ENCODE assay signal across 15 cellular contexts in genomic region chr3:138374573-138375134, GRCh38. TPM values are rescaled to one million over a fixed set of nuclear protein-coding genes. Genes with fewer than 3 reads are reported as not detected.
DNase-seq lines count a peak whose midpoint lies in the region; ATAC-seq and TF ChIP-seq lines count a peak whose summit lies in the region.
"Had no signal": no experiment of that assay in that cellular context is flagged by ENCODE, and none has a peak within 500 bp of the region (broad histone marks: within the 10 kb centered on the region; RNA-seq: fewer than 3 reads in every experiment).

No MANE protein-coding gene starts in this region.

- TF ChIP-seq CTCF in adrenal gland (IDR thresholded peaks at IDR 0.05) (no peak), spleen (IDR thresholded peaks at IDR 0.05 in 8 of 11, conservative IDR thresholded peaks at IDR 0.05 in 3 of 11) (no peak)

- TF ChIP-seq POLR2A in adrenal gland (IDR thresholded peaks at IDR 0.05) (no peak), spleen (IDR thresholded peaks at IDR 0.05) (no peak), erythroblast (IDR thresholded peaks at IDR 0.05; ENCODE audit: low read length) (no peak)

- H3K23ac ChIP-seq in mesenchymal stem cell (ENCODE audit: low read length in 2 of 2), result no peak overlapping the region

- WGBS in adrenal gland, 4 donors, result 29 to 66% (median 54%) methylated on average over 2 of the region's 2 CpGs
- 50% methylated on average over 2 of the region's 2 CpGs for WGBS in mesenchymal stem cell
- 46 to 100% (median 67%) methylated on average over 2 of the region's 2 CpGs for WGBS in spleen, 5 donors

- no peak overlapping the region for H3K4ac ChIP-seq in mesenchymal stem cell (ENCODE audit: low read depth in 1 of 2, low read length in 2 of 2)

- no peak overlapping the region for H2BK5ac ChIP-seq in mesenchymal stem cell (ENCODE audit: low read depth, low read length, poor library complexity, severe bottlenecking)

- H3K9ac ChIP-seq in mesenchymal stem cell (ENCODE audit: low read length), result no peak overlapping the region

- H4K8ac ChIP-seq in mesenchymal stem cell (ENCODE audit: low read length), result no peak overlapping the region

- no peak overlapping the region for H4K91ac ChIP-seq in mesenchymal stem cell (ENCODE audit: low read length)

- H3K27ac ChIP-seq in adrenal gland, result peak overlapping the region; percentile 37 to 65 (median 53)
- H3K27ac ChIP-seq in mesenchymal stem cell (ENCODE audit: low read length, poor library complexity, severe bottlenecking), result no peak overlapping the region
- peak overlapping the region in 5 of 8 donors; percentile 3 to 53 (median 40) for H3K27ac ChIP-seq in spleen

- no peak overlapping the region for H2BK15ac ChIP-seq in mesenchymal stem cell (ENCODE audit: low read depth, poor library complexity, severe bottlenecking)

- H3K14ac ChIP-seq in mesenchymal stem cell (ENCODE audit: low read length in 2 of 2), result no peak overlapping the region

- ATAC-seq in Right ventricle myocardium superior (ENCODE audit: poor library complexity) (peak; percentile 62), HG02642 (IDR thresholded peaks at IDR 0.05; ENCODE audit: poor library complexity, unreplicated experiment) (no peak)

- H2BK12ac ChIP-seq in mesenchymal stem cell (ENCODE audit: low read length in 2 of 2), result no peak overlapping the region

- H3K79me1 ChIP-seq in mesenchymal stem cell (replicated peaks; ENCODE audit: low read length, poor library complexity, severe bottlenecking), result peaks cover 18% of the 10 kb centered on the region

- no peak overlapping the region for H3K4me2 ChIP-seq in mesenchymal stem cell (ENCODE audit: low read length, poor library complexity, severe bottlenecking)

- DNase-seq in adrenal gland (no peak), Right ventricle myocardium superior (no peak), mesenchymal stem cell (peak; percentile 11), spleen (no peak), erythroblast (lab: John Stamatoyannopoulos, UW) (no peak), NCI-H1694 (lab: John Stamatoyannopoulos, UW) (no peak)
- DNase-seq: ACHN; Calu3; CD4-positive, alpha-beta T cell; NCI-H1436; NCI-H345; NCI-H526 treated with DMSO at 0.1 percent for 48 hours had no signal

- H2AK5ac ChIP-seq in mesenchymal stem cell (ENCODE audit: low read length, severe bottlenecking), result no peak overlapping the region

- H3K27me3 ChIP-seq in adrenal gland (no peaks in the 10 kb centered on the region), mesenchymal stem cell (ENCODE audit: control insufficient read depth in 1 of 2, insufficient read depth in 1 of 2, low read length in 2 of 2) (no peaks in the 10 kb centered on the region), spleen (replicated peaks in 1 of 7) (peaks cover 0 to 36% (median 0%) of the 10 kb centered on the region in 7 donors)

- H3K36me3 ChIP-seq in adrenal gland (replicated peaks in 1 of 2) (no peaks in the 10 kb centered on the region), mesenchymal stem cell (ENCODE audit: control insufficient read depth in 1 of 2, insufficient read depth in 2 of 2, low read depth in 1 of 2, low read length in 2 of 2) (peaks cover 16 to 39% of the 10 kb centered on the region in 2 experiments), spleen (no peaks in the 10 kb centered on the region)

- intact Hi-C loops in adrenal gland (cut with DNase I) (no loop called here), Right ventricle myocardium superior (cut with DNase I) (no loop called here), spleen (cut with DNase I; ENCODE audit: low total_unique reads) (no loop called here)

- H3K18ac ChIP-seq in mesenchymal stem cell (ENCODE audit: low read depth in 1 of 2, low read length in 2 of 2), result no peak overlapping the region

- no peak overlapping the region for H2BK120ac ChIP-seq in mesenchymal stem cell (ENCODE audit: low read depth, low read length)

- H3K4me1 ChIP-seq in adrenal gland (replicated peaks in 1 of 2), result peaks cover 17 to 36% of the 10 kb centered on the region in 2 donors
- peaks cover under 1% of the 10 kb centered on the region for H3K4me1 ChIP-seq in mesenchymal stem cell (ENCODE audit: control insufficient read depth, insufficient read depth, low read depth, low read length)
- peaks cover 0 to 18% (median 8%) of the 10 kb centered on the region in 6 donors for H3K4me1 ChIP-seq in spleen

- H3K4me3 ChIP-seq in adrenal gland, result no peak overlapping the region
- H3K4me3 ChIP-seq in mesenchymal stem cell (ENCODE audit: insufficient read depth in 1 of 2, low read depth in 1 of 2, low read length in 2 of 2), result no peak overlapping the region
- H3K4me3 ChIP-seq in spleen, result no peak overlapping the region

- H3K9me3 ChIP-seq in adrenal gland (replicated peaks in 1 of 3) (no peaks in the 10 kb centered on the region), mesenchymal stem cell (ENCODE audit: control insufficient read depth, low read length) (no peaks in the 10 kb centered on the region), spleen (peaks cover 0 to 10% (median 0%) of the 10 kb centered on the region in 8 donors)

- H2AFZ ChIP-seq in mesenchymal stem cell (ENCODE audit: low read depth, low read length), result no peak overlapping the region

RNA-seq across cellular contexts. Expression of gene MRAS, which starts 26.3 kb away (rescaled TPM):
- total RNA-seq in adrenal gland (100 to 1,000 TPM in 5 of 8 donors, 10 to 100 TPM in 3; 52.5 to 337 (median 109) TPM), Right ventricle myocardium superior (368 TPM), spleen (10 to 100 TPM; 15.4 to 36.7 (median 24.2) TPM)
- polyA plus RNA-seq in adrenal gland (100 to 1,000 TPM in 1 of 3 donors, 10 to 100 TPM in 2; 47.9 to 273 (median 60.0) TPM), spleen (10 to 100 TPM in 1 of 3 donors, 1 to 10 TPM in 2; 4.1 to 18.6 (median 5.1) TPM)
- 15.9 TPM for polyA plus RNA-seq in mesenchymal stem cell (2013, experiment 1 of 2)
- 18.1 TPM for polyA plus RNA-seq in mesenchymal stem cell (2013, experiment 2 of 2)

RNA-seq across cellular contexts. Expression of gene NME9, which starts 45.0 kb away (rescaled TPM):
- total RNA-seq in adrenal gland (1 to 10 TPM in 2 of 8 donors, under 1 TPM in 1, not detected in 5; 0.46 to 1.9 (median 1.1) TPM), Right ventricle myocardium superior (not detected), spleen (1 to 10 TPM in 1 of 7 donors, under 1 TPM in 3, not detected in 3; 0.37 to 4.1 (median 0.54) TPM)
- polyA plus RNA-seq in adrenal gland (1 to 10 TPM in 1 of 3 donors, under 1 TPM in 2; 0.46 to 2.6 (median 0.77) TPM), spleen (under 1 TPM in 2 of 3 donors, not detected in 1; 0.14 to 0.16 TPM)
- 0.04 TPM for polyA plus RNA-seq in mesenchymal stem cell (2013, experiment 1 of 2)
- polyA plus RNA-seq in mesenchymal stem cell (2013, experiment 2 of 2), result not detected
- total RNA-seq: Calu3, G401, H1 had no signal

RNA-seq across cellular contexts. Expression of gene ESYT3, which starts 59.8 kb away (rescaled TPM):
- total RNA-seq in adrenal gland, result under 1 TPM in 7 of 8 donors, not detected in 1; 0.14 to 0.30 (median 0.17) TPM
- polyA plus RNA-seq in adrenal gland, result 1 to 10 TPM in 1 of 3 donors, under 1 TPM in 2; 0.16 to 1.2 (median 0.30) TPM
- total RNA-seq in Right ventricle myocardium superior, result 0.65 TPM
- polyA plus RNA-seq in mesenchymal stem cell (2013, experiment 1 of 2), result not detected
- 0.01 TPM for polyA plus RNA-seq in mesenchymal stem cell (2013, experiment 2 of 2)
- total RNA-seq in spleen, result not detected
- polyA plus RNA-seq in spleen, result under 1 TPM in 1 of 3 donors, not detected in 2; 0.02 TPM
- total RNA-seq: G401 had no signal
